In genomic region chr20:577167-577791, GRCh38 we compare ENCODE assay signal across 1 cellular context.
TF ChIP-seq lines count a peak whose summit lies in the region.

No MANE protein-coding gene starts in this region.

TF ChIP-seq in H1, 55 proteins besides CTCF, POLR2A, EP300 and RAD21 (continued from another document):
- TF ChIP-seq, protein P1, sequence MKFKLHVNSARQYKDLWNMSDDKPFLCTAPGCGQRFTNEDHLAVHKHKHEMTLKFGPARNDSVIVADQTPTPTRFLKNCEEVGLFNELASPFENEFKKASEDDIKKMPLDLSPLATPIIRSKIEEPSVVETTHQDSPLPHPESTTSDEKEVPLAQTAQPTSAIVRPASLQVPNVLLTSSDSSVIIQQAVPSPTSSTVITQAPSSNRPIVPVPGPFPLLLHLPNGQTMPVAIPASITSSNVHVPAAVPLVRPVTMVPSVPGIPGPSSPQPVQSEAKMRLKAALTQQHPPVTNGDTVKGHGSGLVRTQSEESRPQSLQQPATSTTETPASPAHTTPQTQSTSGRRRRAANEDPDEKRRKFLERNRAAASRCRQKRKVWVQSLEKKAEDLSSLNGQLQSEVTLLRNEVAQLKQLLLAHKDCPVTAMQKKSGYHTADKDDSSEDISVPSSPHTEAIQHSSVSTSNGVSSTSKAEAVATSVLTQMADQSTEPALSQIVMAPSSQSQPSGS (IDR thresholded peaks at IDR 0.05; ENCODE audit: low read length): peak; percentile 86
- TF ChIP-seq CHD1 (IDR thresholded peaks at IDR 0.05; ENCODE audit: low read depth, low read length) (no peak), JUN (IDR thresholded peaks at IDR 0.05; ENCODE audit: low read depth, low read length) (0 out of 2 replicates have a peak, but pooled peaks have one; percentile 8)
